33 cellular contexts compared by ENCODE assay signal in genomic region chr5:95379133-95379532, GRCh38. TPM values are rescaled to one million over a fixed set of nuclear protein-coding genes. Genes with fewer than 3 reads are reported as not detected.
"Had no signal": no experiment of that assay in that cellular context is flagged by ENCODE, and none has a peak within 500 bp of the region (broad histone marks: within the 10 kb centered on the region; RNA-seq: fewer than 3 reads in every experiment).

No MANE protein-coding gene starts in this region.

- DNase-seq: colonic mucosa; cortex of kidney; effector CD8-positive, alpha-beta T cell; effector memory CD8-positive, alpha-beta T cell; endodermal cell; erythroblast; esophagus squamous epithelium; foreskin fibroblast; foreskin melanocyte; gastrocnemius medialis; glutamatergic neuron; head of caudate nucleus; heart right ventricle; hippocampal formation; left cardiac atrium; left lung; left ventricle myocardium superior; lower lobe of right lung; mesenchymal stem cell; mucosa of descending colon; naive B cell had no signal

- H3K4me1 ChIP-seq: colonic mucosa, esophagus squamous epithelium, gastrocnemius medialis, heart right ventricle, left lung, lower lobe of right lung had no signal

- FAIRE-seq: endometrium, islet of Langerhans, keratinocyte had no signal

- H3K4me1 Mint-ChIP-seq: endodermal cell had no signal

- H3K9me3 ChIP-seq: colonic mucosa, esophagus squamous epithelium, gastrocnemius medialis, left lung, lower lobe of right lung, mucosa of descending colon had no signal

- H3K9me3 Mint-ChIP-seq: effector memory CD8-positive, alpha-beta T cell had no signal

- H3K4me3 ChIP-seq: colonic mucosa, esophagus squamous epithelium, gastrocnemius medialis, heart right ventricle, left lung, lower lobe of right lung, mucosa of descending colon had no signal

- H3K27me3 Mint-ChIP-seq: dendritic cell treated with granulocyte-macrophage colony-stimulating factor and Interleukin-4, amounts not matched to agents 40 ng/mL and 50 ng/mL, for 4 days had no signal

- H3K27me3 ChIP-seq: colonic mucosa, esophagus squamous epithelium, gastrocnemius medialis, heart right ventricle, left lung had no signal

- ATAC-seq: effector memory CD8-positive, alpha-beta T cell; esophagus mucosa; gastrocnemius medialis; heart right ventricle; left cardiac atrium; left lung; left ventricle myocardium superior; lower lobe of right lung; mucosa of descending colon had no signal

- H3K4me3 Mint-ChIP-seq: dendritic cell treated with granulocyte-macrophage colony-stimulating factor and Interleukin-4, amounts not matched to agents 40 ng/mL and 50 ng/mL, for 4 days; effector memory CD8-positive, alpha-beta T cell; endodermal cell; mesothelial cell of epicardium; naive B cell had no signal

- H3K36me3 ChIP-seq: colonic mucosa, esophagus squamous epithelium, gastrocnemius medialis, heart right ventricle, left lung, lower lobe of right lung had no signal

- H3K27ac Mint-ChIP-seq: dendritic cell treated with granulocyte-macrophage colony-stimulating factor and Interleukin-4, amounts not matched to agents 40 ng/mL and 50 ng/mL, for 4 days; effector memory CD8-positive, alpha-beta T cell; endodermal cell; mesothelial cell of epicardium; naive B cell had no signal

- H3K27ac ChIP-seq: colonic mucosa, epithelial cell of prostate, esophagus squamous epithelium, gastrocnemius medialis, heart right ventricle, left lung, lower lobe of right lung had no signal

- H3K36me3 Mint-ChIP-seq: naive B cell had no signal

RNA-seq across cellular contexts. Expression of gene FAM81B, which starts 12.0 kb away (rescaled TPM):
- total RNA-seq: colonic mucosa, dermis microvascular lymphatic vessel endothelial cell, endodermal cell, esophagus mucosa, esophagus squamous epithelium, gastrocnemius medialis, lower leg skin, lung microvascular endothelial cell, mesenteric fat pad, mucosa of descending colon, myocyte had no signal
- polyA plus RNA-seq: keratinocyte had no signal
